ENCODE assay signal across 9 cellular contexts in genomic region chr12:57124259-57124877, GRCh38. TPM values are rescaled to one million over a fixed set of nuclear protein-coding genes. Genes with fewer than 3 reads are reported as not detected.
DNase-seq lines count a peak whose midpoint lies in the region; ATAC-seq and TF ChIP-seq lines count a peak whose summit lies in the region.
"Had no signal": no experiment of that assay in that cellular context is flagged by ENCODE, and none has a peak within 500 bp of the region (broad histone marks: within the 10 kb centered on the region; RNA-seq: fewer than 3 reads in every experiment).

No MANE protein-coding gene starts in this region.

- ATAC-seq in HCT116 (peak; percentile 56), GM19455 (IDR thresholded peaks at IDR 0.05; ENCODE audit: unreplicated experiment) (no peak)

- H3K79me2 ChIP-seq in HCT116 (ENCODE audit: insufficient read depth, low read length): no peaks in the 10 kb centered on the region

- BruUV-seq in HCT116 (replicated peaks; lab: Mats Ljungman, UMichigan): no TSS peak

- peaks cover 6 to 7% of the 10 kb centered on the region in 2 experiments; a peak in 1 of 4 replicates for H3K9me3 ChIP-seq in HCT116 (ENCODE audit: control insufficient read depth in 1 of 2, insufficient read depth in 1 of 2, low read depth in 1 of 2, low read length in 2 of 2)

- peaks cover 0 to 1% of the 10 kb centered on the region in 2 donors for H3K36me3 Mint-ChIP-seq in CD14-positive monocyte

- TF ChIP-seq RAD21 in HCT116 (IDR thresholded peaks at IDR 0.05; ENCODE audit: low read depth): peak; percentile 84

- no peaks in the 10 kb centered on the region for H3K27me3 ChIP-seq in HCT116 (ENCODE audit: insufficient read depth, low read length)

- TF ChIP-seq POLR2A in HCT116 (IDR thresholded peaks at IDR 0.05; ENCODE audit: borderline replicate concordance, extremely low read depth, insufficient read depth, insufficient read length) (no peak), lower leg skin (IDR thresholded peaks at IDR 0.05) (no peak)

- H3K27ac ChIP-seq in HCT116 (ENCODE audit: low read depth, low read length): no peak overlapping the region

- H4K20me1 ChIP-seq in HCT116 (ENCODE audit: insufficient read depth): no peaks in the 10 kb centered on the region

- POLR2A ChIA-PET in HCT116 (lab: Charles Lee): interaction anchor here (1.1 to 1.2 kb wide), 2 partner anchors 13 to 51 kb away, joined by 3 read pairs; partner anchors contain the start of gene STAT6

- peak overlapping the region; percentile 82 for H2AFZ ChIP-seq in HCT116 (ENCODE audit: low read depth, low read length, poor library complexity, severe bottlenecking)

- H3K4me2 ChIP-seq in HCT116 (ENCODE audit: low read length): no peak overlapping the region

- H3K27me3 Mint-ChIP-seq in CD14-positive monocyte (ENCODE audit: low read depth in 3 of 3): peaks cover 5 to 28% (median 24%) of the 10 kb centered on the region in 3 donors

- no peaks in the 10 kb centered on the region for H3K9me2 ChIP-seq in HCT116 (ENCODE audit: insufficient read depth)

- H3K9me3 Mint-ChIP-seq in CD14-positive monocyte: peaks cover 0 to 8% (median 3%) of the 10 kb centered on the region in 7 donors

- H3K4me3 Mint-ChIP-seq in CD14-positive monocyte: peak overlapping the region; percentile 34 to 54

- H3K36me3 ChIP-seq in HCT116 (ENCODE audit: control insufficient read depth in 1 of 2, insufficient read depth in 2 of 2, low read length in 2 of 2): no peaks in the 10 kb centered on the region

- H3K4me3 ChIP-seq in HCT116 (replicated peaks in 1 of 2; ENCODE audit: low read depth in 1 of 2, low read length in 2 of 2): no peak overlapping the region
- H3K4me3 ChIP-seq in choroid plexus epithelial cell (ENCODE audit: low read depth, low read length): no peak overlapping the region
- no peak overlapping the region for H3K4me3 ChIP-seq in lower leg skin (ENCODE audit: low read depth, poor library complexity, severe bottlenecking)

- peaks cover 9 to 27% of the 10 kb centered on the region in 2 experiments for H3K4me1 ChIP-seq in HCT116 (ENCODE audit: control insufficient read depth in 1 of 2, insufficient read depth in 2 of 2, low read length in 2 of 2)

- peaks cover 16% of the 10 kb centered on the region for H3K4me1 Mint-ChIP-seq in CD14-positive monocyte

- 14 to 15% methylated on average over 10 of the region's 10 CpGs for WGBS in lower leg skin, 2 donors

- peak overlapping the region in 1 of 7 donors; percentile 48 for H3K27ac Mint-ChIP-seq in CD14-positive monocyte

- CTCF ChIA-PET in HCT116 (lab: Charles Lee): interaction anchor here (0.5 to 5.8 kb wide), 18 partner anchors 13 to 1443 kb away, joined by 3 to 44 read pairs (median 3); partner anchors contain the start of genes NAB2, NEMP1, SHMT2 and STAT6

- peak; percentile 96 for TF ChIP-seq CTCF in CD14-positive monocyte (IDR thresholded peaks at IDR 0.05)
- peak; percentile 88 to 94 (median 92) for TF ChIP-seq CTCF in HCT116 (IDR thresholded peaks at IDR 0.05 in 2 of 3, conservative IDR thresholded peaks at IDR 0.05 in 1 of 3; ENCODE audit: borderline replicate concordance in 1 of 3, insufficient read depth in 1 of 3, low read depth in 2 of 3, low read length in 2 of 3)
- TF ChIP-seq CTCF in choroid plexus epithelial cell (conservative IDR thresholded peaks at IDR 0.05; ENCODE audit: low read depth, low read length): peak; percentile 90
- peak in 1 of 3 donors; percentile 98 for TF ChIP-seq CTCF in lower leg skin (IDR thresholded peaks at IDR 0.05)

- RAD21 ChIA-PET in HCT116 (lab: Charles Lee; ENCODE audit: low non-redundant PET in 1 of 2, low total read pairs in 2 of 2, uncharacterized antibody in 2 of 2, unreplicated experiment in 2 of 2): interaction anchor here (0.9 to 1.1 kb wide), 3 partner anchors 49 to 52 kb away, joined by 3 to 7 read pairs (median 4); no protein-coding TSS in a partner anchor

- peak; percentile 71 for DNase-seq in CD14-positive monocyte (ENCODE audit: low spot score)
- peak; percentile 56 for DNase-seq in HCT116 (ENCODE audit: low read depth, low spot score)
- DNase-seq in NCI-H510A treated with DMSO at 0.1 percent for 48 hours (lab: John Stamatoyannopoulos, UW): peak; percentile 58
- DNase-seq in activated CD4-positive, alpha-beta T cell treated with anti-CD3 and anti-CD28 coated beads for 4 hours: peak; percentile 69 to 81
- DNase-seq in choroid plexus epithelial cell (ENCODE audit: low read depth): peak; percentile 81
- DNase-seq in lower leg skin (ENCODE audit: low spot score in 2 of 2): peak; percentile 76 to 94
- DNase-seq in stimulated activated CD4-positive, alpha-beta T cell treated with anti-CD3 and anti-CD28 coated beads, TNF-alpha, amount 100 ng/mL, for 48 hours (ENCODE audit: low read depth in 3 of 3): peak; percentile 56 to 73 (median 68)

- intact Hi-C loops in CD14-positive monocyte (cut with micrococcal nuclease): loop anchor here (1.0 to 5.0 kb wide), 2 partner anchors 48 to 52 kb away; no protein-coding TSS in a partner anchor
- intact Hi-C loops in HCT116 (cut with micrococcal nuclease): loop anchor here (1.0 to 10.0 kb wide), 3 partner anchors 49 to 120 kb away; no protein-coding TSS in a partner anchor
- intact Hi-C loops in lower leg skin (cut with DNase I; ENCODE audit: low total_unique reads): no loop called here

- no peak overlapping the region for H3K9ac ChIP-seq in HCT116 (ENCODE audit: low read length)

TF ChIP-seq in HCT116, 20 proteins besides CTCF, POLR2A, EP300 and RAD21:
- peak; percentile 50 for TF ChIP-seq YY1 (IDR thresholded peaks at IDR 0.05; ENCODE audit: extremely low read depth, insufficient replicate concordance, low read depth, low read length)
- TF ChIP-seq, protein P1, sequence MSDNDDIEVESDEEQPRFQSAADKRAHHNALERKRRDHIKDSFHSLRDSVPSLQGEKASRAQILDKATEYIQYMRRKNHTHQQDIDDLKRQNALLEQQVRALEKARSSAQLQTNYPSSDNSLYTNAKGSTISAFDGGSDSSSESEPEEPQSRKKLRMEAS (IDR thresholded peaks at IDR 0.05): no peak
- 0 out of 2 replicates have a peak, but pooled peaks have one; percentile 12 for TF ChIP-seq EGR1 (IDR thresholded peaks at IDR 0.05; ENCODE audit: low read depth)

RNA-seq across cellular contexts. Expression of gene LRP1, which starts 3.9 kb away (rescaled TPM):
- polyA plus RNA-seq in CD14-positive monocyte: 10 to 100 TPM in 1 of 2 donors, 1 to 10 TPM in 1; 5.5 to 10.5 TPM
- total RNA-seq in HCT116 (2021; ENCODE audit: unreplicated experiment) (12.0 TPM), lower leg skin (100 to 1,000 TPM in 2 of 4 donors, 10 to 100 TPM in 2; 93.4 to 156 (median 101) TPM)
- 9.3 and 14.6 TPM in 2 replicates for polyA plus RNA-seq in HCT116 (2012)

RNA-seq across cellular contexts. Expression of gene STAT6, which starts 13.2 kb away (rescaled TPM):
- polyA plus RNA-seq in CD14-positive monocyte: 100 to 1,000 TPM; 132 to 154 TPM
- 78.5 TPM for total RNA-seq in HCT116 (2021; ENCODE audit: unreplicated experiment)
- polyA plus RNA-seq in HCT116 (2012): 53.3 and 55.0 TPM in 2 replicates
- 100 to 1,000 TPM; 105 to 210 (median 129) TPM for total RNA-seq in lower leg skin

RNA-seq across cellular contexts. Expression of gene LRP1-AS, which starts 23.1 kb away (rescaled TPM):
- polyA plus RNA-seq in CD14-positive monocyte: 1 to 10 TPM in 1 of 2 donors, under 1 TPM in 1; 0.35 to 1.5 TPM
- not detected for total RNA-seq in HCT116 (2021; ENCODE audit: unreplicated experiment)
- polyA plus RNA-seq in HCT116 (2012): not detected in 2 replicates
- total RNA-seq in lower leg skin: not detected
- total RNA-seq: urinary bladder had no signal
- polyA plus RNA-seq: urinary bladder had no signal

RNA-seq across cellular contexts. Expression of gene NAB2, which starts 35.5 kb away (rescaled TPM):
- polyA plus RNA-seq in CD14-positive monocyte: 1 to 10 TPM in 1 of 2 donors, under 1 TPM in 1; 1.00 to 2.7 TPM
- 77.1 TPM for total RNA-seq in HCT116 (2021; ENCODE audit: unreplicated experiment)
- 59.6 and 68.8 TPM in 2 replicates for polyA plus RNA-seq in HCT116 (2012)
- 10 to 100 TPM; 44.1 to 89.6 (median 64.6) TPM for total RNA-seq in lower leg skin

RNA-seq across cellular contexts. Expression of gene NEMP1, which starts 45.8 kb away (rescaled TPM):
- 1 to 10 TPM; 1.9 to 2.2 TPM for polyA plus RNA-seq in CD14-positive monocyte
- total RNA-seq in HCT116 (2021; ENCODE audit: unreplicated experiment) (35.2 TPM), lower leg skin (1 to 10 TPM; 7.0 to 9.2 (median 7.9) TPM)
- polyA plus RNA-seq in HCT116 (2012): 9.0 and 12.3 TPM in 2 replicates
